In genomic region chr17:17719199-17719940, GRCh38 we compare ENCODE assay signal across 29 cellular contexts. TPM values are rescaled to one million over a fixed set of nuclear protein-coding genes. Genes with fewer than 3 reads are reported as not detected.
DNase-seq lines count a peak whose midpoint lies in the region; ATAC-seq, FAIRE-seq and TF ChIP-seq lines count a peak whose summit lies in the region.
"Had no signal": no experiment of that assay in that cellular context is flagged by ENCODE, and none has a peak within 500 bp of the region (broad histone marks: within the 10 kb centered on the region; RNA-seq: fewer than 3 reads in every experiment).

No MANE protein-coding gene starts in this region.

- H3K27ac Mint-ChIP-seq in glutamatergic neuron (ENCODE audit: unreplicated experiment) = peak overlapping the region; percentile 6
- no peak overlapping the region for H3K27ac Mint-ChIP-seq in activated CD4-positive, alpha-beta memory T cell treated with anti-CD3 and anti-CD28 coated beads, Interleukin-2, amount 10 ng/mL, durations not matched to agents 7 days and 5 days
- H3K27ac Mint-ChIP-seq: activated naive CD4-positive, alpha-beta T cell treated with anti-CD3 and anti-CD28 coated beads for 36 hours; CD8-positive, alpha-beta T cell; H9 had no signal

- peaks cover 34% of the 10 kb centered on the region for H3K4me1 Mint-ChIP-seq in glutamatergic neuron (ENCODE audit: low read depth, unreplicated experiment)
- H3K4me1 Mint-ChIP-seq in activated CD4-positive, alpha-beta memory T cell treated with anti-CD3 and anti-CD28 coated beads, Interleukin-2, amount 10 ng/mL, durations not matched to agents 7 days and 5 days = peaks cover 26% of the 10 kb centered on the region

- H3K36me3 ChIP-seq in left ventricle myocardium inferior (no peaks in the 10 kb centered on the region), SJCRH30 (peaks cover 25% of the 10 kb centered on the region)
- H3K36me3 ChIP-seq: brain microvascular endothelial cell, heart left ventricle had no signal

- POLR2A ChIA-PET in activated CD4-positive, alpha-beta memory T cell treated with anti-CD3 and anti-CD28 coated beads, Interleukin-2, amount 10 ng/mL, durations not matched to agents 7 days and 5 days (lab: Charles Lee) = no interaction called here

- H3K4me3 ChIP-seq in left ventricle myocardium inferior (no peak overlapping the region), right cardiac atrium (ENCODE audit: low read length) (no peak overlapping the region), SJCRH30 (no peak overlapping the region)
- H3K4me3 ChIP-seq: GM12878, heart left ventricle, skin epidermis had no signal

- H3K4me1 ChIP-seq in left ventricle myocardium inferior (peaks cover 76% of the 10 kb centered on the region), right cardiac atrium (ENCODE audit: control insufficient read depth, insufficient read depth, low read length) (peaks cover 13% of the 10 kb centered on the region), SJCRH30 (peaks cover 8% of the 10 kb centered on the region)

- no peak for TF ChIP-seq POLR2A in H54 (IDR thresholded peaks at IDR 0.05; ENCODE audit: low read depth, low read length)

- H3K9me3 Mint-ChIP-seq in glutamatergic neuron (ENCODE audit: unreplicated experiment) = peaks cover 29% of the 10 kb centered on the region
- no peaks in the 10 kb centered on the region for H3K9me3 Mint-ChIP-seq in activated CD4-positive, alpha-beta memory T cell treated with anti-CD3 and anti-CD28 coated beads, Interleukin-2, amount 10 ng/mL, durations not matched to agents 7 days and 5 days
- H3K9me3 Mint-ChIP-seq: activated naive CD4-positive, alpha-beta T cell treated with anti-CD3 and anti-CD28 coated beads for 36 hours; CD8-positive, alpha-beta T cell; H9; naive B cell had no signal

- peaks cover 4% of the 10 kb centered on the region for H3K36me3 Mint-ChIP-seq in glutamatergic neuron (ENCODE audit: unreplicated experiment)
- H3K36me3 Mint-ChIP-seq in activated CD4-positive, alpha-beta memory T cell treated with anti-CD3 and anti-CD28 coated beads, Interleukin-2, amount 10 ng/mL, durations not matched to agents 7 days and 5 days (ENCODE audit: low read depth) = peaks cover 10% of the 10 kb centered on the region
- H3K36me3 Mint-ChIP-seq: CD8-positive, alpha-beta T cell had no signal

- no peak for FAIRE-seq in H54 (lab: Jason Lieb, UNC)
- FAIRE-seq: GM12878, GM19239, kidney, urothelium cell line had no signal

- intact Hi-C loops in left ventricle myocardium inferior (cut with micrococcal nuclease) = no loop called here
- intact Hi-C loops in right cardiac atrium (cut with DNase I) = no loop called here

- WGBS in right cardiac atrium = 92% methylated on average over 6 of the region's 6 CpGs

- H3K27me3 Mint-ChIP-seq in glutamatergic neuron (ENCODE audit: unreplicated experiment) = peaks cover 27% of the 10 kb centered on the region
- H3K27me3 Mint-ChIP-seq in activated CD4-positive, alpha-beta memory T cell treated with anti-CD3 and anti-CD28 coated beads, Interleukin-2, amount 10 ng/mL, durations not matched to agents 7 days and 5 days = peaks cover 32% of the 10 kb centered on the region

- H3K27me3 ChIP-seq in left ventricle myocardium inferior (ENCODE audit: low read depth) (no peaks in the 10 kb centered on the region), right cardiac atrium (ENCODE audit: control insufficient read depth, insufficient read depth) (no peaks in the 10 kb centered on the region), SJCRH30 (no peaks in the 10 kb centered on the region)
- H3K27me3 ChIP-seq: brain microvascular endothelial cell had no signal

- H3K4me3 Mint-ChIP-seq in glutamatergic neuron (ENCODE audit: unreplicated experiment) = no peak overlapping the region
- H3K4me3 Mint-ChIP-seq in activated CD4-positive, alpha-beta memory T cell treated with anti-CD3 and anti-CD28 coated beads, Interleukin-2, amount 10 ng/mL, durations not matched to agents 7 days and 5 days = no peak overlapping the region
- H3K4me3 Mint-ChIP-seq: activated naive CD4-positive, alpha-beta T cell treated with anti-CD3 and anti-CD28 coated beads for 36 hours; CD8-positive, alpha-beta T cell; H9; naive B cell had no signal

- TF ChIP-seq CTCF in left ventricle myocardium inferior (IDR thresholded peaks at IDR 0.05; ENCODE audit: borderline replicate concordance) (no peak), glutamatergic neuron (IDR thresholded peaks at IDR 0.05; ENCODE audit: partially characterized antibody, unreplicated experiment) (no peak)

- H3K9me3 ChIP-seq in left ventricle myocardium inferior (replicated peaks) = no peaks in the 10 kb centered on the region
- H3K9me3 ChIP-seq in right cardiac atrium (ENCODE audit: control insufficient read depth, low read length) = no peaks in the 10 kb centered on the region
- 0 out of 2 replicates have a peak, but pooled peaks cover 3% of the 10 kb centered on the region for H3K9me3 ChIP-seq in SJCRH30 (replicated peaks)
- H3K9me3 ChIP-seq: heart left ventricle had no signal

- H3K27ac ChIP-seq in left ventricle myocardium inferior (replicated peaks) = peak overlapping the region; percentile 61
- H3K27ac ChIP-seq in right cardiac atrium (ENCODE audit: low read length) = no peak overlapping the region
- H3K27ac ChIP-seq in SJCRH30 = no peak overlapping the region
- H3K27ac ChIP-seq: brain microvascular endothelial cell had no signal

- no peak for DNase-seq in left ventricle myocardium inferior
- DNase-seq in right cardiac atrium = no peak
- DNase-seq in SJCRH30 = peak; percentile 63 to 68
- DNase-seq in glutamatergic neuron = no peak
- DNase-seq in H54 (ENCODE audit: insufficient read length, low spot score) = no peak
- no peak for DNase-seq in activated CD4-positive, alpha-beta memory T cell treated with anti-CD3 and anti-CD28 coated beads, Interleukin-2, amount 10 ng/mL, durations not matched to agents 7 days and 5 days
- DNase-seq: activated CD4-positive, alpha-beta T cell treated with anti-CD3 and anti-CD28 coated beads, Interleukin-2, amount 50 U/mL, for 4 hours; activated naive CD4-positive, alpha-beta T cell treated with anti-CD3 and anti-CD28 coated beads for 36 hours; brain microvascular endothelial cell; CD8-positive, alpha-beta T cell; H9; heart left ventricle; Kasumi-1; kidney; midbrain; naive B cell; NCI-H1417 treated with DMSO at 0.1 percent for 48 hours; NCI-H2029 treated with DMSO at 0.1 percent for 48 hours; NCI-H2227 treated with DMSO at 0.1 percent for 48 hours; occipital lobe; SHP77 treated with DMSO at 0.1 percent for 48 hours; stimulated activated naive CD8-positive, alpha-beta T cell treated with anti-CD3 and anti-CD28 coated beads, Interleukin-15, Interleukin-2, amounts not matched to agents 100 U/mL and 50 U/mL, for 24 hours had no signal

- no peak for ATAC-seq in right cardiac atrium
- no peak for ATAC-seq in GM19395 (IDR thresholded peaks at IDR 0.05; ENCODE audit: unreplicated experiment)
- no peak for ATAC-seq in GM19397 (IDR thresholded peaks at IDR 0.05; ENCODE audit: unreplicated experiment)
- ATAC-seq: activated CD4-positive, CD25-positive, alpha-beta regulatory T cell treated with anti-CD3 and anti-CD28 coated beads, Interleukin-2, amount 50 U/mL, for 24 hours; CD8-positive, alpha-beta T cell; GM12878; stimulated activated naive CD8-positive, alpha-beta T cell treated with anti-CD3 and anti-CD28 coated beads, Interleukin-15, Interleukin-2, amounts not matched to agents 100 U/mL and 50 U/mL, for 24 hours had no signal

- CTCF ChIA-PET in activated CD4-positive, alpha-beta memory T cell treated with anti-CD3 and anti-CD28 coated beads, Interleukin-2, amount 10 ng/mL, durations not matched to agents 7 days and 5 days (lab: Charles Lee) = no interaction called here

RNA-seq across cellular contexts. Expression of gene RAI1, which starts 38.1 kb away (rescaled TPM):
- total RNA-seq in left ventricle myocardium inferior = 22.5 TPM
- 10 to 100 TPM; 18.2 to 26.8 (median 23.4) TPM for total RNA-seq in right cardiac atrium
- 18.8 TPM for polyA plus RNA-seq in right cardiac atrium
- 63.6 and 72.2 TPM in 2 replicates for total RNA-seq in SJCRH30 (2014; rRNA removed; shearing (Covaris generic))
- 70.2 TPM for total RNA-seq in glutamatergic neuron (ENCODE audit: unreplicated experiment)
- total RNA-seq in activated CD4-positive, alpha-beta memory T cell treated with anti-CD3 and anti-CD28 coated beads, Interleukin-2, amount 10 ng/mL, durations not matched to agents 7 days and 5 days = 10 to 100 TPM; 16.7 TPM

Comparison
In these comparisons a context has a peak if more than half of its experiments do, and no peak if none do; other contexts are left out.
1. DNase-seq: peak in SJCRH30 (2 of 2); none in left ventricle myocardium inferior (single experiment), right cardiac atrium (0 of 3), glutamatergic neuron (single experiment), H54 (single experiment) and activated CD4-positive, alpha-beta memory T cell treated with anti-CD3 and anti-CD28 coated beads, Interleukin-2, amount 10 ng/mL, durations not matched to agents 7 days and 5 days (single experiment).